In the genomic region with DNA sequence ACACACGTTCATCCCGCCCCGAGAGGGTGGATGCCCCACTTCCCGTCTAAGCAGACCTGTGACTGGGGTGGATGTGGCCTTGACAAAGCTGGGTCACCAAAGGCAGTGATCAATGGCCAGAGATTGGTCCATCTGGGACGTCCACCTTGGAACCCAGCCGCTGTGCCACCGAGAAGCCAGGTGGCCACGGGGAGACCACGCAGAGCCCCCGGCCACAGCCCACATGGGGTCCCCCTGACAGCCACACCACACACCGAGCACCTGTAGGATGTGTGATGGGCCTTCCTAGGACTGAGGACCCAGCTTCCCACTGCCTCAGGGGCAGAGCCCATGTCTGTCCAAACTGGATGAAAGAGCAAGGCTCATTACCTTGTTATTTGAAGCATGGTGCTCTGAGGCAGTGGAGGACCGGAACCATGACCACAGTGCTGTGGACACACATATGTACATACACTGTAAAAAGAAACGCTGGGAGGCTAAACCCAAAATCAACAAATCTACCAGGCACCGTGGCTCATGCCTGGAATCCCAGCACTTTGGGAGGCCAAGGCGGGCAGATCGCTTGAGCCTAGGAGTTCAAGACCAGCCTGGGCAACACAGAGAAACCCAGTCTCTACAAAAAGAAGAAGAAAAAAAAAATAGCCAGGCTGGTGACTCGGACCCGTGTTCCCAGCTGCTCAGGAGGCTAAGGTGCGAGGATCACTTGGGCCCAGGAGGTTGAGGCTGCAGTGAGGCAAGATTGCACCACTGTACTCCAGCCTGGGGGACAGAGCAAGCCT, we compare ENCODE assay signal across 21 cellular contexts. TPM values are rescaled to one million over a fixed set of nuclear protein-coding genes. Genes with fewer than 3 reads are reported as not detected.
A peak's percentile ranks its signal among the peaks of the same experiment; 100 is the strongest.
DNase-seq lines count a peak whose midpoint lies in the region; ATAC-seq and TF ChIP-seq lines count a peak whose summit lies in the region.
"Had no signal": no experiment of that assay in that cellular context is flagged by ENCODE, and none has a peak within 500 bp of the region (broad histone marks: within the 10 kb centered on the region; RNA-seq: fewer than 3 reads in every experiment).

No MANE protein-coding gene starts in this region.

- intact Hi-C loops in left lung (cut with DNase I) = no loop called here
- intact Hi-C loops in spleen (cut with DNase I; ENCODE audit: low total_unique reads) = loop anchor here (10.0 kb wide), 1 partner anchor 275 kb away; no protein-coding TSS in a partner anchor
- intact Hi-C loops in activated T-helper 2 cell treated with anti-CD3 and anti-CD28 coated beads, Interferon-gamma antibody, Interleukin-2, Interleukin-4, amounts not matched to agents 10 μg/mL and 5 μg/mL and 100 μg/mL, durations not matched to agents 14 hours and 24 hours and 36 hours (cut with micrococcal nuclease) = no loop called here

- peak; percentile 43 for DNase-seq in activated effector memory CD4-positive, alpha-beta T cell treated with anti-CD3 and anti-CD28 coated beads, Interleukin-2, amount 50 U/mL, for 16 hours
- DNase-seq in activated effector memory CD4-positive, alpha-beta T cell treated with Interleukin-2 at 50 U/mL for 16 hours = no peak
- DNase-seq in WERI-Rb-1 = peak; percentile 5
- peak; percentile 18 to 64 for DNase-seq in left lung
- DNase-seq in spleen = peak; percentile 53
- DNase-seq in activated T-helper 2 cell treated with anti-CD3 and anti-CD28 coated beads, Interferon-gamma antibody, Interleukin-2, Interleukin-4, amounts not matched to agents 10 μg/mL and 5 μg/mL and 100 μg/mL, durations not matched to agents 14 hours and 24 hours and 36 hours (ENCODE audit: low spot score) = no peak
- DNase-seq in progenitor cell of endocrine pancreas (ENCODE audit: low spot score, unreplicated experiment) = no peak
- DNase-seq: BE2C; CD4-positive, alpha-beta memory T cell; DMS79; HCEC 1CT; Kasumi-1; MM.1S; NCI-H1092 treated with DMSO at 0.1 percent for 48 hours; NCI-H2081 treated with DMSO at 0.1 percent for 48 hours; NCI-H510A treated with DMSO at 0.1 percent for 48 hours; NCI-H82; PC-9 had no signal

- no peaks in the 10 kb centered on the region for H3K36me3 Mint-ChIP-seq in activated T-helper 2 cell treated with anti-CD3 and anti-CD28 coated beads, Interferon-gamma antibody, Interleukin-2, Interleukin-4, amounts not matched to agents 10 μg/mL and 5 μg/mL and 100 μg/mL, durations not matched to agents 14 hours and 24 hours and 36 hours (ENCODE audit: low read depth)
- H3K36me3 Mint-ChIP-seq in progenitor cell of endocrine pancreas (ENCODE audit: insufficient read depth) = no peaks in the 10 kb centered on the region
- H3K36me3 Mint-ChIP-seq: CD4-positive, alpha-beta memory T cell; IgD-negative memory B cell had no signal

- no peak overlapping the region for H3K4me3 ChIP-seq in WERI-Rb-1 (ENCODE audit: low read depth, low read length)
- no peak overlapping the region for H3K4me3 ChIP-seq in left lung
- no peak overlapping the region for H3K4me3 ChIP-seq in spleen
- H3K4me3 ChIP-seq: PC-9 had no signal

- H3K9me3 Mint-ChIP-seq in activated T-helper 2 cell treated with anti-CD3 and anti-CD28 coated beads, Interferon-gamma antibody, Interleukin-2, Interleukin-4, amounts not matched to agents 10 μg/mL and 5 μg/mL and 100 μg/mL, durations not matched to agents 14 hours and 24 hours and 36 hours = no peaks in the 10 kb centered on the region
- H3K9me3 Mint-ChIP-seq in progenitor cell of endocrine pancreas (ENCODE audit: low read depth) = no peaks in the 10 kb centered on the region
- H3K9me3 Mint-ChIP-seq: CD4-positive, alpha-beta memory T cell; IgD-negative memory B cell had no signal

- H3K4me1 Mint-ChIP-seq in activated T-helper 2 cell treated with anti-CD3 and anti-CD28 coated beads, Interferon-gamma antibody, Interleukin-2, Interleukin-4, amounts not matched to agents 10 μg/mL and 5 μg/mL and 100 μg/mL, durations not matched to agents 14 hours and 24 hours and 36 hours (ENCODE audit: low read depth) = no peaks in the 10 kb centered on the region
- no peaks in the 10 kb centered on the region for H3K4me1 Mint-ChIP-seq in progenitor cell of endocrine pancreas (ENCODE audit: low read depth)
- H3K4me1 Mint-ChIP-seq: CD4-positive, alpha-beta memory T cell had no signal

- TF ChIP-seq CTCF in WERI-Rb-1 (IDR thresholded peaks at IDR 0.05; ENCODE audit: low read depth, low read length) (no peak), left lung (IDR thresholded peaks at IDR 0.05) (no peak), spleen (IDR thresholded peaks at IDR 0.05 in 8 of 11, conservative IDR thresholded peaks at IDR 0.05 in 3 of 11) (no peak), progenitor cell of endocrine pancreas (IDR thresholded peaks at IDR 0.05; ENCODE audit: unreplicated experiment) (no peak)

- H3K27me3 ChIP-seq in WERI-Rb-1 (ENCODE audit: insufficient read depth, low read depth, severe bottlenecking) = peaks cover 96% of the 10 kb centered on the region
- peaks cover 0 to 69% of the 10 kb centered on the region in 2 donors for H3K27me3 ChIP-seq in left lung
- peaks cover 0 to 56% (median 0%) of the 10 kb centered on the region in 7 donors for H3K27me3 ChIP-seq in spleen (replicated peaks in 1 of 7)

- H3K4me1 ChIP-seq in left lung (no peaks in the 10 kb centered on the region), spleen (no peaks in the 10 kb centered on the region)
- H3K4me1 ChIP-seq: BE2C had no signal

- WGBS in spleen, 5 donors = 80 to 91% (median 87%) methylated on average over 18 to 19 of the region's 19 CpGs

- H3K27me3 Mint-ChIP-seq in activated T-helper 2 cell treated with anti-CD3 and anti-CD28 coated beads, Interferon-gamma antibody, Interleukin-2, Interleukin-4, amounts not matched to agents 10 μg/mL and 5 μg/mL and 100 μg/mL, durations not matched to agents 14 hours and 24 hours and 36 hours (ENCODE audit: low read depth) = no peaks in the 10 kb centered on the region
- H3K27me3 Mint-ChIP-seq in progenitor cell of endocrine pancreas = peaks cover 15% of the 10 kb centered on the region

- H3K27ac ChIP-seq in WERI-Rb-1 (no peak overlapping the region), left lung (no peak overlapping the region), spleen (no peak overlapping the region)
- H3K27ac ChIP-seq: 22Rv1, PC-9 had no signal

- H3K27ac Mint-ChIP-seq in activated T-helper 2 cell treated with anti-CD3 and anti-CD28 coated beads, Interferon-gamma antibody, Interleukin-2, Interleukin-4, amounts not matched to agents 10 μg/mL and 5 μg/mL and 100 μg/mL, durations not matched to agents 14 hours and 24 hours and 36 hours = no peak overlapping the region
- H3K27ac Mint-ChIP-seq in progenitor cell of endocrine pancreas = no peak overlapping the region
- H3K27ac Mint-ChIP-seq: IgD-negative memory B cell had no signal

- H3K36me3 ChIP-seq in WERI-Rb-1 = no peaks in the 10 kb centered on the region
- no peaks in the 10 kb centered on the region for H3K36me3 ChIP-seq in left lung
- no peaks in the 10 kb centered on the region for H3K36me3 ChIP-seq in spleen
- H3K36me3 ChIP-seq: BE2C had no signal

- H3K4me3 Mint-ChIP-seq in activated T-helper 2 cell treated with anti-CD3 and anti-CD28 coated beads, Interferon-gamma antibody, Interleukin-2, Interleukin-4, amounts not matched to agents 10 μg/mL and 5 μg/mL and 100 μg/mL, durations not matched to agents 14 hours and 24 hours and 36 hours (ENCODE audit: low read depth) = no peak overlapping the region
- H3K4me3 Mint-ChIP-seq in progenitor cell of endocrine pancreas (ENCODE audit: low read depth) = no peak overlapping the region
- H3K4me3 Mint-ChIP-seq: CD4-positive, alpha-beta memory T cell had no signal

- ATAC-seq in left lung = no peak
- ATAC-seq in HG02885 (IDR thresholded peaks at IDR 0.05; ENCODE audit: poor library complexity, unreplicated experiment) = no peak

- TF ChIP-seq POLR2A in spleen (IDR thresholded peaks at IDR 0.05) = no peak

- H3K9me3 ChIP-seq in WERI-Rb-1 (ENCODE audit: severe bottlenecking) (no peaks in the 10 kb centered on the region), left lung (no peaks in the 10 kb centered on the region), spleen (no peaks in the 10 kb centered on the region)
- H3K9me3 ChIP-seq: BE2C had no signal

RNA-seq across cellular contexts. Expression of gene MRPL36, which starts 50.1 kb away (rescaled TPM):
- 10 to 100 TPM; 35.1 to 38.4 TPM for total RNA-seq in left lung
- 10 to 100 TPM; 20.3 to 45.0 (median 22.0) TPM for total RNA-seq in spleen
- polyA plus RNA-seq in spleen = 10 to 100 TPM; 59.3 to 77.3 (median 66.2) TPM
- 96.1 and 96.4 TPM in 2 replicates for total RNA-seq in activated T-helper 2 cell treated with anti-CD3 and anti-CD28 coated beads, Interferon-gamma antibody, Interleukin-2, Interleukin-4, amounts not matched to agents 10 μg/mL and 5 μg/mL and 100 μg/mL, durations not matched to agents 14 hours and 24 hours and 36 hours
- 40.5 and 40.6 TPM in 2 replicates for total RNA-seq in progenitor cell of endocrine pancreas

RNA-seq across cellular contexts. Expression of gene NDUFS6, which starts 51.7 kb away (rescaled TPM):
- 10 to 100 TPM; 26.8 to 29.0 TPM for total RNA-seq in left lung
- 10 to 100 TPM; 18.2 to 38.4 (median 25.1) TPM for total RNA-seq in spleen
- 10 to 100 TPM; 36.7 to 74.2 (median 49.3) TPM for polyA plus RNA-seq in spleen
- 31.6 and 39.9 TPM in 2 replicates for total RNA-seq in activated T-helper 2 cell treated with anti-CD3 and anti-CD28 coated beads, Interferon-gamma antibody, Interleukin-2, Interleukin-4, amounts not matched to agents 10 μg/mL and 5 μg/mL and 100 μg/mL, durations not matched to agents 14 hours and 24 hours and 36 hours
- total RNA-seq in progenitor cell of endocrine pancreas = 33.0 and 36.4 TPM in 2 replicates

Comparison
In these comparisons a context has a peak if more than half of its experiments do, and no peak if none do; other contexts are left out.
1. DNase-seq: peak in activated effector memory CD4-positive, alpha-beta T cell treated with anti-CD3 and anti-CD28 coated beads, Interleukin-2, amount 50 U/mL, for 16 hours (single experiment), WERI-Rb-1 (single experiment), left lung (2 of 2) and spleen (single experiment); none in activated effector memory CD4-positive, alpha-beta T cell treated with Interleukin-2 at 50 U/mL for 16 hours (single experiment), activated T-helper 2 cell treated with anti-CD3 and anti-CD28 coated beads, Interferon-gamma antibody, Interleukin-2, Interleukin-4, amounts not matched to agents 10 μg/mL and 5 μg/mL and 100 μg/mL, durations not matched to agents 14 hours and 24 hours and 36 hours (single experiment) and progenitor cell of endocrine pancreas (single experiment).